ENCODE assay signal across 14 cellular contexts in the genomic region with DNA sequence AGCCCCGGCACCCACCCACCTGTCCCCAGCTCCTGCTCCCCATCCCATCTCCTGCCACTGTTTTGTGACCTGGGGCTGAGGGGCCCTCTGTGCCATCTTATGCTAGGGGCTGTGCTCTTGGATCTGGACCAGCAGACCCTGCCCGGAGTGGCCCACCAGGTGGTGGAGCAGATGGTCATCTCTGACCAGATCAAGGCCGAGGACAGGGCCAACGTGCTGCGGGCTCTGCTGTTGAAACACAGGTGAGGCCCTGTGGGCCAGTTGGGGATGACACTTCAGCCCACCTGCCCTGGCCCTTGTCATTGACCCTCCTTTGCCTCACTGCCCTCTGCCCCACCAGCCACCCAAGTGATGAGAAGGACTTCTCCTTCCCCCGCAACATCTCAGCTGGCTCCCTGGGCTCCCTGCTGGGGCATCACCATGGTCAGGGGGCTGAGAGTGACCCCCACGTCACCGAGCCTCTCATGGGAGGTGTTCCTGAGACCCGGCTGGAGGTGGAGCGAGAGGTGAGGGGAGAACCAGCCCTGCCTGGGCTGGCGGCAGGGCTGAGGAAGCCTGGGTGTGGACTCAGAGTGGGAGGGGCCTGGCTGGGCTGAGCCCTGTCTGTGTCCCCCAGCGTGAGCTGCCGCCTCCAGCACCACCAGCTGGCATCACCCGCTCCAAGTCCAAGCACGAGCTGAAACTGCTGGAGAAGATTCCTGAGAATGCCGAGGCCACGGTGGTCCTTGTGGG. TPM values are rescaled to one million over a fixed set of nuclear protein-coding genes. Genes with fewer than 3 reads are reported as not detected.
A peak's percentile ranks its signal among the peaks of the same experiment; 100 is the strongest.
DNase-seq lines count a peak whose midpoint lies in the region; ATAC-seq and TF ChIP-seq lines count a peak whose summit lies in the region.
"Had no signal": no experiment of that assay in that cellular context is flagged by ENCODE, and none has a peak within 500 bp of the region (broad histone marks: within the 10 kb centered on the region; RNA-seq: fewer than 3 reads in every experiment).

No MANE protein-coding gene starts in this region.

- CTCF ChIA-PET in RWPE1 (lab: Yijun Ruan, JAX): no interaction called here

- H3K79me1 ChIP-seq in neuronal stem cell (ENCODE audit: low read depth, low read length): no peaks in the 10 kb centered on the region

- POLR2A ChIA-PET in RWPE1 (lab: Yijun Ruan, JAX; ENCODE audit: low non-redundant PET): no interaction called here

- H2AFZ ChIP-seq in neuronal stem cell (ENCODE audit: low read length): no peak overlapping the region

- no peak overlapping the region for H4K8ac ChIP-seq in neuronal stem cell (ENCODE audit: low read depth, low read length)

- H3K14ac ChIP-seq in neuronal stem cell (ENCODE audit: low read length): no peak overlapping the region

- H3K4me1 ChIP-seq in neuronal stem cell (ENCODE audit: control insufficient read depth in 2 of 2, insufficient read depth in 1 of 2, low read depth in 1 of 2, low read length in 2 of 2) (no peaks in the 10 kb centered on the region), aorta (ENCODE audit: control insufficient read depth in 1 of 2, insufficient read depth in 2 of 2, low read length in 2 of 2) (no peaks in the 10 kb centered on the region)
- H3K4me1 ChIP-seq: BLaER1 had no signal

- H2AK5ac ChIP-seq in neuronal stem cell (ENCODE audit: low read depth, low read length): no peak overlapping the region

- no CpG with 5 or more reads among the region's 17 CpGs for whole genome bisulfite sequencing in neuronal stem cell (ENCODE audit: extremely low coverage in 2 of 2, insufficient read length in 2 of 2, insufficient replicate concordance in 1 of 2), 2 donors
- 82 to 84% methylated on average over 17 of the region's 17 CpGs for WGBS in aorta, 2 donors

- H2BK120ac ChIP-seq in neuronal stem cell (ENCODE audit: low read depth, low read length): no peak overlapping the region

- ATAC-seq in esophagus mucosa (peak; percentile 10), aorta (ENCODE audit: low FRiP score) (peak; percentile 19), GM18498 (IDR thresholded peaks at IDR 0.05; ENCODE audit: unreplicated experiment) (no peak)
- ATAC-seq: HepG2 had no signal

- no peak overlapping the region for H3K4ac ChIP-seq in neuronal stem cell (ENCODE audit: low read length)

- H4K91ac ChIP-seq in neuronal stem cell (ENCODE audit: low read depth, low read length, poor library complexity): no peak overlapping the region

- no peak for TF ChIP-seq CTCF in RWPE1 (conservative IDR thresholded peaks at IDR 0.05; ENCODE audit: low read depth)

- H3K27ac ChIP-seq in RWPE1 (peak overlapping the region; percentile 8; the same call in 1 of the 2 replicates), neuronal stem cell (replicated peaks; ENCODE audit: low read length) (no peak overlapping the region), aorta (ENCODE audit: low read depth in 1 of 2, low read length in 2 of 2) (no peak overlapping the region)
- H3K27ac ChIP-seq: BLaER1 had no signal

- H3K9me3 ChIP-seq in neuronal stem cell (replicated peaks in 1 of 2; ENCODE audit: control insufficient read depth in 2 of 2, insufficient read depth in 1 of 2, low read depth in 1 of 2, low read length in 2 of 2) (no peaks in the 10 kb centered on the region), aorta (ENCODE audit: control insufficient read depth, low read length) (no peaks in the 10 kb centered on the region)
- H3K9me3 ChIP-seq: BLaER1 had no signal

- no peak overlapping the region for H3K18ac ChIP-seq in neuronal stem cell (ENCODE audit: low read length)

- H3K4me2 ChIP-seq in neuronal stem cell (ENCODE audit: insufficient read depth, low read length, poor library complexity, severe bottlenecking): no peak overlapping the region
- H3K4me2 ChIP-seq: BLaER1 had no signal

- H2BK15ac ChIP-seq in neuronal stem cell (ENCODE audit: low read length): no peak overlapping the region

- H3K36me3 ChIP-seq in neuronal stem cell (replicated peaks in 1 of 2; ENCODE audit: control insufficient read depth in 2 of 2, insufficient read depth in 2 of 2, low read length in 2 of 2): peaks cover 51 to 95% of the 10 kb centered on the region in 2 donors
- H3K36me3 ChIP-seq in aorta (ENCODE audit: control insufficient read depth in 1 of 2, insufficient read depth in 2 of 2, low read length in 1 of 2): peaks cover 6 to 11% of the 10 kb centered on the region in 2 donors

- DNase-seq in RWPE1 (ENCODE audit: low spot score): no peak
- no peak for DNase-seq in neuronal stem cell (ENCODE audit: low spot score)
- no peak for DNase-seq in aorta
- DNase-seq in NCI-H2081 (lab: John Stamatoyannopoulos, UW): no peak
- DNase-seq in inferior parietal cortex (ENCODE audit: extremely low spot score): no peak
- DNase-seq: 8988T, DMS153, DMS79, GDM1, H9 had no signal

- H3K9ac ChIP-seq in neuronal stem cell (ENCODE audit: low read depth, low read length, poor library complexity): no peak overlapping the region
- H3K9ac ChIP-seq: BLaER1 had no signal

- H3K4me3 ChIP-seq in neuronal stem cell (ENCODE audit: low read length in 2 of 2) (peak overlapping the region in 1 of 2 donors; percentile 67), aorta (ENCODE audit: low read length in 2 of 2) (no peak overlapping the region)
- H3K4me3 ChIP-seq: BLaER1 had no signal

- intact Hi-C loops in aorta (cut with DNase I): no loop called here

- H3K27me3 ChIP-seq in neuronal stem cell (ENCODE audit: control insufficient read depth in 3 of 3, insufficient read depth in 3 of 3, low read depth in 1 of 3, low read length in 3 of 3): no peaks in the 10 kb centered on the region
- H3K27me3 ChIP-seq in aorta (ENCODE audit: control insufficient read depth in 1 of 2, insufficient read depth in 2 of 2, low read length in 1 of 2): no peaks in the 10 kb centered on the region
- H3K27me3 ChIP-seq: BLaER1 had no signal

- no peak overlapping the region for H2BK12ac ChIP-seq in neuronal stem cell (ENCODE audit: low read length)

- H3K23ac ChIP-seq in neuronal stem cell (ENCODE audit: low read depth, low read length, poor library complexity): peak overlapping the region; percentile 43

- H2BK5ac ChIP-seq in neuronal stem cell (ENCODE audit: low read length): no peak overlapping the region

RNA-seq across cellular contexts. Expression of gene FASTK, which starts 10.6 kb away (rescaled TPM):
- 55.5 TPM for total RNA-seq in esophagus mucosa
- polyA plus RNA-seq in neuronal stem cell (2013, experiment 1 of 2): 40.4 TPM
- polyA plus RNA-seq in neuronal stem cell (2013, experiment 2 of 2): 40.8 TPM
- total RNA-seq in aorta: 10 to 100 TPM; 45.6 to 56.6 TPM
- polyA plus RNA-seq in aorta: 100 to 1,000 TPM in 1 of 2 donors, 10 to 100 TPM in 1; 58.4 to 216 TPM

RNA-seq across cellular contexts. Expression of gene SLC4A2, which starts 10.6 kb away (rescaled TPM):
- total RNA-seq in esophagus mucosa: 35.9 TPM
- polyA plus RNA-seq in neuronal stem cell (2013, experiment 1 of 2): 47.2 TPM
- polyA plus RNA-seq in neuronal stem cell (2013, experiment 2 of 2): 44.5 TPM
- 100 to 1,000 TPM; 118 to 128 TPM for total RNA-seq in aorta
- polyA plus RNA-seq in aorta: 100 to 1,000 TPM in 1 of 2 donors, 10 to 100 TPM in 1; 37.1 to 215 TPM

RNA-seq across cellular contexts. Expression of gene CDK5, which starts 12.3 kb away (rescaled TPM):
- total RNA-seq in esophagus mucosa (11.4 TPM), aorta (1 to 10 TPM; 4.1 to 6.6 TPM)
- polyA plus RNA-seq in neuronal stem cell (2013, experiment 1 of 2): 14.1 TPM
- 13.9 TPM for polyA plus RNA-seq in neuronal stem cell (2013, experiment 2 of 2)
- polyA plus RNA-seq in aorta: 1 to 10 TPM; 6.0 to 8.9 TPM

RNA-seq across cellular contexts. Expression of gene TMUB1, which starts 13.3 kb away (rescaled TPM):
- 23.2 TPM for total RNA-seq in esophagus mucosa
- polyA plus RNA-seq in neuronal stem cell (2013, experiment 1 of 2): 45.7 TPM
- polyA plus RNA-seq in neuronal stem cell (2013, experiment 2 of 2): 44.8 TPM
- total RNA-seq in aorta: 10 to 100 TPM; 32.7 to 33.9 TPM
- polyA plus RNA-seq in aorta: 10 to 100 TPM; 19.0 to 72.4 TPM

RNA-seq across cellular contexts. Expression of gene AGAP3, which starts 16.3 kb away (rescaled TPM):
- 76.1 TPM for total RNA-seq in esophagus mucosa
- 45.7 TPM for polyA plus RNA-seq in neuronal stem cell (2013, experiment 1 of 2)
- polyA plus RNA-seq in neuronal stem cell (2013, experiment 2 of 2): 45.5 TPM
- 100 to 1,000 TPM in 1 of 2 donors, 10 to 100 TPM in 1; 60.6 to 115 TPM for total RNA-seq in aorta
- polyA plus RNA-seq in aorta: 100 to 1,000 TPM in 1 of 2 donors, 10 to 100 TPM in 1; 21.5 to 105 TPM
